ENCODE assay signal across 8 cellular contexts in the genomic region with DNA sequence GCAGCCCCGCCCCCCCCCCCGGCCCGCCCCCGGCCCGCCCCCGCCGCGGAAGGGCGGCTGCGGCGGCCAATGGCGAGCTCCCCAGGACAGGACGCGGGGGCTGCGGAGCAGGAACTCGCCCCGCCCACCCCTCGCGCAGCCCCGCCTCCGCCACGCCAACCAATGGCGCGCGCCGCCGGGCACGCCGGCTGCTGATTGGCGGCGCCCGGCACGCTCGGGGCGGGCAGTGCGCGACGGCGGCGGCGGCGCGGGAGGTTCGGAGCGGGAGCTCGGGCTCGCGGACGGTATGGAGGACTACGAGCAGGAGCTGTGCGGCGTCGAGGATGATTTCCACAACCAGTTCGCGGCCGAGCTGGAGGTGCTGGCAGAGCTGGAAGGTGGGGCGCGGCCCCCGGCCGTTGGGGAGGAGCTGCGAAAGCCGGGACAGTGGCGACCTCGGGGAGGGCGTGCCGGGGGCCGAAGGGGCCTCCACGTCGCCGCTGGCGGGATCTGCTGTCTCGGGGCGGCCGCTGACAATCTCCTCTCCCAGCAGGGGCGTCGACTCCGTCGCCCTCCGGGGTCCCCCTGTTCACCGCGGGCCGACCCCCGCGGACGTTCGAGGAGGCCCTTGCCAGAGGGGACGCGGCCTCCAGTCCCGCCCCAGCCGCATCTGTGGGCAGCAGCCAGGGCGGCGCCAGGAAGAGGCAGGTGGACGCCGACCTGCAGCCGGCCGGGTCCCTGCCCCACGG. TPM values are rescaled to one million over a fixed set of nuclear protein-coding genes. Genes with fewer than 3 reads are reported as not detected.
A peak's percentile ranks its signal among the peaks of the same experiment; 100 is the strongest.
DNase-seq lines count a peak whose midpoint lies in the region; ATAC-seq and TF ChIP-seq lines count a peak whose summit lies in the region.

A gene (plus strand): TSS at position 222 of the 728 bp plus-strand sequence. CDS start 65 bp downstream, at position 287.

- ATAC-seq in GM19328 (IDR thresholded peaks at IDR 0.05; ENCODE audit: unreplicated experiment): peak; percentile 85
- ATAC-seq in HG03469 (IDR thresholded peaks at IDR 0.05; ENCODE audit: unreplicated experiment): peak; percentile 51

- H3K9me3 ChIP-seq in BE2C: no peaks in the 10 kb centered on the region

- H3K27me3 ChIP-seq in BE2C: no peaks in the 10 kb centered on the region

- peak; percentile 94 for DNase-seq in BE2C
- DNase-seq in NCI-H526 treated with DMSO at 0.1 percent for 48 hours (lab: John Stamatoyannopoulos, UW): peak; percentile 66
- DNase-seq in activated CD4-positive, alpha-beta T cell treated with anti-CD3 and anti-CD28 coated beads, Interleukin-2, amount 50 U/mL, for 1 hour: peak; percentile 92
- peak; percentile 60 for DNase-seq in cortex of kidney (lab: John Stamatoyannopoulos, UW)
- peak; percentile 97 for DNase-seq in left kidney (ENCODE audit: low read depth, low spot score)
- DNase-seq in stimulated activated CD4-positive, alpha-beta T cell treated with anti-CD3 and anti-CD28 coated beads, Interleukin-1b, Interleukin-23, amount 100 ng/mL, for 4 hours (ENCODE audit: low read depth in 2 of 2): peak; percentile 90 to 95

- peaks cover 3% of the 10 kb centered on the region; the same call in 1 of the 2 replicates for H3K4me1 ChIP-seq in BE2C

- peaks cover 43% of the 10 kb centered on the region for H3K36me3 ChIP-seq in BE2C

- peak within 1 kb of the TSS; percentile 90 for H3K4me3 ChIP-seq in BE2C (ENCODE audit: low read depth, low read length)

- TF ChIP-seq CTCF in BE2C (IDR thresholded peaks at IDR 0.05; ENCODE audit: low read depth, low read length): no peak

RNA-seq across cellular contexts. Expression of the gene that starts here (rescaled TPM):
- 79.5 TPM for polyA plus RNA-seq in BE2C (2012; ENCODE audit: insufficient read depth, insufficient read length, low read depth)

Comparison
In these comparisons a context has a peak if more than half of its experiments do, and no peak if none do; other contexts are left out.
1. Peak in every context shown above with its lines: DNase-seq, ATAC-seq and H3K4me3 ChIP-seq.